Comparison of ENCODE assay signal across 8 cellular contexts in the genomic region with DNA sequence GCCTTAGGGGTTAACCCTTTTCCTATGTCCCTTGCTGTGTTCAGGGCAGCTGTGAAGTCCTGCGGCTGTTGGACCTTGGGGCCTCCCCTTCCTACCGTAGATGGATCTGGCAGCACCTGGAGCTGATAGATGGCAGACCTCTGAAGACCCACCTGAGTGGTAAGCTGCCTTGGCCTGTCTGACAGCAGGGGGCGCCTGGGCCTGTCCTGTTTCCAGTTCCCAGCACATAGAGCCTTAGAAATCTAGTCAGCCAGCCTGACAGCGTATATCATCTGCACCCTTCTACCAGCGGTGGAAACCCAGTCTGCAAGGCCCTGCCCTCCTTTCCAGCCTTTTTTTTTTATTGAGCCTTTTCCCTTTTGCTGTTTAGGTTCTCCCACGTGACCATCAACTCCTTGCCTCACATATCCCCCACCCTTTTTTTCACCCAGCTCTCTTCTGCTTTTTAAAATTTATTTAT. TPM values are rescaled to one million over a fixed set of nuclear protein-coding genes. Genes with fewer than 3 reads are reported as not detected.
DNase-seq lines count a peak whose midpoint lies in the region; ATAC-seq and TF ChIP-seq lines count a peak whose summit lies in the region.

No MANE protein-coding gene starts in this region.

- no peak overlapping the region for H3K4me3 Mint-ChIP-seq in T-helper 17 cell

- H3K9me3 ChIP-seq in T-helper 17 cell (ENCODE audit: control insufficient read depth, low read length, poor library complexity, severe bottlenecking) (no peaks in the 10 kb centered on the region), adrenal gland (replicated peaks in 1 of 3) (no peaks in the 10 kb centered on the region), aorta (ENCODE audit: control insufficient read depth, low read length) (no peaks in the 10 kb centered on the region)

- intact Hi-C loops in adrenal gland (cut with DNase I): loop anchor here (5.0 kb wide), 2 partner anchors 142 to 202 kb away; no protein-coding TSS in a partner anchor
- intact Hi-C loops in left cardiac atrium (cut with DNase I): loop anchor here in 1 of 2 donors (1.0 to 5.0 kb wide), 2 partner anchors 143 to 202 kb away; no protein-coding TSS in a partner anchor
- intact Hi-C loops in aorta (cut with DNase I): loop anchor here (1.0 to 10.0 kb wide), 4 partner anchors 70 to 207 kb away; no protein-coding TSS in a partner anchor

- H3K27me3 Mint-ChIP-seq in T-helper 17 cell: peaks cover 2% of the 10 kb centered on the region

- TF ChIP-seq CTCF in GM12873 (IDR thresholded peaks at IDR 0.05; ENCODE audit: insufficient read depth, low read depth, low read length, missing control alignments): peak; percentile 97
- TF ChIP-seq CTCF in adrenal gland (IDR thresholded peaks at IDR 0.05): peak; percentile 83 to 93 (median 90)

- H3K27ac ChIP-seq in adrenal gland (no peak overlapping the region), aorta (ENCODE audit: low read depth in 1 of 2, low read length in 2 of 2) (no peak overlapping the region)

- H3K36me3 ChIP-seq in adrenal gland (replicated peaks in 1 of 2): no peaks in the 10 kb centered on the region
- H3K36me3 ChIP-seq in aorta (ENCODE audit: control insufficient read depth in 1 of 2, insufficient read depth in 2 of 2, low read length in 1 of 2): no peaks in the 10 kb centered on the region

- H3K27ac Mint-ChIP-seq in T-helper 17 cell: no peak overlapping the region

- no peaks in the 10 kb centered on the region for H3K4me1 ChIP-seq in adrenal gland (replicated peaks in 1 of 2)
- H3K4me1 ChIP-seq in aorta (ENCODE audit: control insufficient read depth in 1 of 2, insufficient read depth in 2 of 2, low read length in 2 of 2): no peaks in the 10 kb centered on the region

- TF ChIP-seq POLR2A in adrenal gland (IDR thresholded peaks at IDR 0.05): no peak

- H3K4me3 ChIP-seq in adrenal gland (no peak overlapping the region), aorta (ENCODE audit: low read length in 2 of 2) (no peak overlapping the region)

- DNase-seq in NCI-H1930 (lab: John Stamatoyannopoulos, UW): peak; percentile 72 to 85
- DNase-seq in T-helper 17 cell: peak; percentile 57 to 72 (median 60)
- DNase-seq in adrenal gland: peak; percentile 78 to 93 (median 87)
- peak; percentile 87 for DNase-seq in left cardiac atrium
- peak; percentile 61 for DNase-seq in pulmonary artery endothelial cell (ENCODE audit: low read depth, low spot score)
- peak; percentile 89 to 94 for DNase-seq in aorta

- no peaks in the 10 kb centered on the region for H3K36me3 Mint-ChIP-seq in T-helper 17 cell (ENCODE audit: low read depth)

- no peaks in the 10 kb centered on the region for H3K27me3 ChIP-seq in adrenal gland
- H3K27me3 ChIP-seq in aorta (ENCODE audit: control insufficient read depth in 1 of 2, insufficient read depth in 2 of 2, low read length in 1 of 2): no peaks in the 10 kb centered on the region

- WGBS in adrenal gland, 4 donors: 0 to 4% (median 1%) methylated on average over 6 of the region's 6 CpGs
- WGBS in aorta, 2 donors: 5% methylated on average over 6 of the region's 6 CpGs

- peak; percentile 85 for ATAC-seq in T-helper 17 cell
- peak; percentile 96 to 97 for ATAC-seq in left cardiac atrium
- ATAC-seq in aorta (ENCODE audit: low FRiP score): peak; percentile 92
- no peak for ATAC-seq in HG02623 (IDR thresholded peaks at IDR 0.05; ENCODE audit: unreplicated experiment)

- peaks cover 9% of the 10 kb centered on the region for H3K4me1 Mint-ChIP-seq in T-helper 17 cell

RNA-seq across cellular contexts. Expression of a gene that starts 26.6 kb away (rescaled TPM):
- total RNA-seq in T-helper 17 cell: 10 to 100 TPM; 11.7 to 16.6 TPM
- total RNA-seq in adrenal gland: 10 to 100 TPM in 1 of 8 donors, 1 to 10 TPM in 7; 1.1 to 15.3 (median 5.1) TPM
- polyA plus RNA-seq in adrenal gland: 10 to 100 TPM in 2 of 3 donors, 1 to 10 TPM in 1; 3.8 to 23.3 (median 15.4) TPM
- total RNA-seq in left cardiac atrium: 1 to 10 TPM; 3.2 to 3.4 TPM
- 2.8 and 3.8 TPM in 2 replicates for total RNA-seq in pulmonary artery endothelial cell
- total RNA-seq in aorta: 1 to 10 TPM; 2.0 to 2.5 TPM
- polyA plus RNA-seq in aorta: 10 to 100 TPM in 1 of 2 donors, 1 to 10 TPM in 1; 6.8 to 11.2 TPM

RNA-seq across cellular contexts. Expression of a gene that starts 40.7 kb away (rescaled TPM):
- total RNA-seq in T-helper 17 cell (10 to 100 TPM; 54.6 to 60.7 TPM), adrenal gland (100 to 1,000 TPM in 6 of 8 donors, 10 to 100 TPM in 2; 88.2 to 191 (median 145) TPM), left cardiac atrium (10 to 100 TPM; 41.0 to 52.2 TPM), pulmonary artery endothelial cell (80.4 and 82.5 TPM in 2 replicates), aorta (10 to 100 TPM; 47.7 to 48.4 TPM)
- polyA plus RNA-seq in adrenal gland (100 to 1,000 TPM in 2 of 3 donors, under 1 TPM in 1; 0.64 to 540 (median 534) TPM), aorta (100 to 1,000 TPM in 1 of 2 donors, 10 to 100 TPM in 1; 55.3 to 117 TPM)
